In genomic region chr9:94717656-94718225, GRCh38 we compare ENCODE assay signal across 16 cellular contexts. TPM values are rescaled to one million over a fixed set of nuclear protein-coding genes. Genes with fewer than 3 reads are reported as not detected.
A peak's percentile ranks its signal among the peaks of the same experiment; 100 is the strongest.
DNase-seq lines count a peak whose midpoint lies in the region; ATAC-seq and TF ChIP-seq lines count a peak whose summit lies in the region.
"Had no signal": no experiment of that assay in that cellular context is flagged by ENCODE, and none has a peak within 500 bp of the region (broad histone marks: within the 10 kb centered on the region; RNA-seq: fewer than 3 reads in every experiment).

No MANE protein-coding gene starts in this region.

- peaks cover 3% of the 10 kb centered on the region for H3K27me3 ChIP-seq in osteoblast (ENCODE audit: insufficient read depth, low read length)

- no peaks in the 10 kb centered on the region for H4K20me1 ChIP-seq in osteoblast (ENCODE audit: insufficient read depth, low read length)

- peaks cover 4% of the 10 kb centered on the region for H3K4me1 ChIP-seq in osteoblast (ENCODE audit: insufficient read depth, low read length)

- no peak for TF ChIP-seq CTCF in osteoblast (IDR thresholded peaks at IDR 0.05; ENCODE audit: extremely low read depth, low read depth, low read length)

- no peak overlapping the region for H3K4me3 ChIP-seq in osteoblast (ENCODE audit: insufficient read depth, low read length)

- H3K36me3 ChIP-seq in osteoblast (ENCODE audit: insufficient read depth, low read length) = no peaks in the 10 kb centered on the region

- H3K4me2 ChIP-seq in osteoblast (ENCODE audit: insufficient read depth, low read length) = no peak overlapping the region

- peak; percentile 80 for ATAC-seq in esophagus mucosa
- ATAC-seq in stimulated activated naive CD8-positive, alpha-beta T cell treated with anti-CD3 and anti-CD28 coated beads, Interleukin-15, Interleukin-2, amounts not matched to agents 100 U/mL and 50 U/mL, for 24 hours = no peak
- ATAC-seq: activated CD8-positive, alpha-beta T cell treated with anti-CD3 and anti-CD28 coated beads for 36 hours had no signal

- DNase-seq in HCEC 1CT (peak; percentile 36), RPMI7951 (ENCODE audit: low read depth) (peak; percentile 40), osteoblast (ENCODE audit: insufficient read length, low spot score, missing footprints) (no peak), NOMO-1 (lab: John Stamatoyannopoulos, UW; ENCODE audit: unreplicated experiment in 2 of 2) (no peak), islet precursor cell (no peak)
- no peak for DNase-seq in stimulated activated CD4-positive, alpha-beta T cell treated with anti-CD3 and anti-CD28 coated beads, Interleukin-2, amount 100 ng/mL, for 24 hours
- no peak for DNase-seq in stimulated activated naive CD8-positive, alpha-beta T cell treated with anti-CD3 and anti-CD28 coated beads, Interleukin-15, Interleukin-2, amounts not matched to agents 100 U/mL and 50 U/mL, for 24 hours
- DNase-seq: activated CD4-positive, CD25-positive, alpha-beta regulatory T cell; activated CD8-positive, alpha-beta T cell treated with anti-CD3 and anti-CD28 coated beads for 36 hours; activated naive CD4-positive, alpha-beta T cell treated with anti-CD3 and anti-CD28 coated beads, Interleukin-2, amount 50 U/mL, for 16 hours; activated T-cell treated with anti-CD3 and anti-CD28 coated beads, Interleukin-2, amount 50 U/mL, for 24 hours; AML-193; DMS79; KG1; NCI-H1105 treated with DMSO at 0.1 percent for 48 hours had no signal

- no peaks in the 10 kb centered on the region for H3K79me2 ChIP-seq in osteoblast (ENCODE audit: insufficient read depth, low read length)

- H3K9me3 ChIP-seq in osteoblast (ENCODE audit: low read depth, low read length) = no peaks in the 10 kb centered on the region

- no peak overlapping the region for H3K27ac ChIP-seq in osteoblast (ENCODE audit: low read depth, low read length)

- H2AFZ ChIP-seq in osteoblast (ENCODE audit: low read length) = peak overlapping the region; percentile 77

RNA-seq across cellular contexts. Expression of gene AOPEP, which starts 8.8 kb away (rescaled TPM):
- total RNA-seq in RPMI7951 (2014; rRNA removed; shearing (Covaris generic)) = 118 and 119 TPM in 2 replicates
- 113 TPM for total RNA-seq in esophagus mucosa
- 109 and 131 TPM in 2 replicates for total RNA-seq in osteoblast

Comparison
In these comparisons a context has a peak if more than half of its experiments do, and no peak if none do; other contexts are left out.
1. DNase-seq: peak in HCEC 1CT (single experiment) and RPMI7951 (single experiment); none in osteoblast (single experiment), NOMO-1 (0 of 2), stimulated activated CD4-positive, alpha-beta T cell treated with anti-CD3 and anti-CD28 coated beads, Interleukin-2, amount 100 ng/mL, for 24 hours (0 of 2), islet precursor cell (single experiment) and stimulated activated naive CD8-positive, alpha-beta T cell treated with anti-CD3 and anti-CD28 coated beads, Interleukin-15, Interleukin-2, amounts not matched to agents 100 U/mL and 50 U/mL, for 24 hours (single experiment).